2 cellular contexts compared by ENCODE assay signal in the genomic region with DNA sequence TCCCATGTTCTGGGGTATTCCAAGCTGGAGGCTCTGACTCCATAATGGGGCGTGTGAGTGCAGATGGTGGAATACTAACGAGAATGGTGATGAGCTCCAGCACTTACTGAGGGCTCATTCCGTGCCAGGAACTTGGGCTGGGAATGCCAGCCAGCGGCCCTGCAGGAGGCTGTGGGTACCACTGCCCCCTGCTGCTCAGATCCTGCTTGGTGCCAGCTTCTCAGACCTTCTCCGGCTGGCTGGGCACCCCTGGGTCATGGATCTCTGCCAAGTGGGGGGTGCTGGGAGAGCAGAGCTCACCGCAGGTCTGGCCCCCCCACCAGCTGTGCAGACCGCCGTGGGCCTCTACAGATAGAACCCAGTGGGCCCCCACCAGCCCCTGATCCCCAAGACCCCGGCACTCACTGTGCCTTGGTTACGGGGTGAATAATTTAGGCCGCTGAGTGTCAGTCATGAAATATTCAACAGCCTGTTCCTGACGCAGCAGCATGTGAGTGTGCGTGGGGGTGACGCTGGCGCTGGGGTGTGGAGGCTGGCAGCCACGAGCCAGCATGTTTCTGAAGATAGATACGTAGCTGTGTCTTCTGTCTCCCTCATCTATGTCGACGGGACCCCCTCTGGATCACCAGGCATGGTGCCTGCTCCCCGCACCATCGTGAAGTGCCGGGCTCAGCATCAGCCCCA.
A peak's percentile ranks its signal among the peaks of the same experiment; 100 is the strongest.
DNase-seq lines count a peak whose midpoint lies in the region.

No MANE protein-coding gene starts in this region.

- DNase-seq in NCI-H2196 (lab: John Stamatoyannopoulos, UW; ENCODE audit: unreplicated experiment) (peak; percentile 77), nucleus accumbens (lab: John Stamatoyannopoulos, UW) (peak in 52 of 56 donors; percentile 8 to 87 (median 60))
